12 cellular contexts compared by ENCODE assay signal in the genomic region with DNA sequence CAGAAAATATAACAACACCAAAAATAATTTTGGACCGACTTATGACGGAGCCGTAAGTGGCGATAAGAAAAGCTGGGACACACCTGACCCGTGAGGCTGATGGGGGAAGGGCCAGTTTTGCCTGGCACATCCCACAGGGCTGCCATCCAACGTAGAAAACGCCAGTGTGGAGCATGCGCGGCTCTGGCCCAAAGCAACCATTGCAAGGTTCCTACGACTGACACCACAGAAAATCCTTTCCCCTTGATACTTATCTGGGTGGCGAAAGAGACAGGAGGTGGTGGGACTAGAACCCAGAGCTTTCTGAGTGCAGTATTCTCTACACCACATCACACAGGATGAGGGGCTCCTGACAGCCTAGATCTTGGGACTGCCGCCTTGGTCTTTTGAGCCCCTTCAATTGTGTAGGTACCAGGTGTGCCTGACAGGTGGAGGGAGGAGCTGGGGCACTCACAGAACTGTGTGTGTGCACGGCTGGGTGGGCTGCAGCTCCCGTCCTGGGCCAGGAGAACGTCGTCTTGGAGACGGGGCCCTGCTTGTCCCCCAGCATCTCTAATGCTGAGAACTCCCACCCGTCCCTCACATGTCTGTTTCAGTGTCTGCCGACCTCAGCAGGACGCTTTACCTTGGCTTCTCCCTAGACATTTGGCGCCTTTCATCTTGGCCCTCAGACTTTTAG. TPM values are rescaled to one million over a fixed set of nuclear protein-coding genes. Genes with fewer than 3 reads are reported as not detected.
A peak's percentile ranks its signal among the peaks of the same experiment; 100 is the strongest.
DNase-seq lines count a peak whose midpoint lies in the region; ATAC-seq and TF ChIP-seq lines count a peak whose summit lies in the region.
"Had no signal": no experiment of that assay in that cellular context is flagged by ENCODE, and none has a peak within 500 bp of the region (broad histone marks: within the 10 kb centered on the region; RNA-seq: fewer than 3 reads in every experiment).

No MANE protein-coding gene starts in this region.

- peak overlapping the region; percentile 49 for H3K27ac Mint-ChIP-seq in central memory CD8-positive, alpha-beta T cell (ENCODE audit: low read depth)
- H3K27ac Mint-ChIP-seq in stimulated activated memory B cell treated with anti-CD40 and anti-IgM and Interleukin-4, amounts not matched to agents 10 μg/mL and 1 μg/mL and 100 μg/mL, for 72 hours = peak overlapping the region; percentile 69
- H3K27ac Mint-ChIP-seq in WTC11 = no peak overlapping the region

- DNase-seq in G401 (ENCODE audit: low spot score) (peak; percentile 58), medulla oblongata (ENCODE audit: extremely low spot score) (peak; percentile 71), WTC11 (ENCODE audit: low spot score) (no peak)
- no peak for DNase-seq in central memory CD8-positive, alpha-beta T cell (ENCODE audit: low spot score in 2 of 2)
- no peak for DNase-seq in stimulated activated naive CD4-positive, alpha-beta T cell (lab: John Stamatoyannopoulos, UW)
- DNase-seq: activated effector memory CD4-positive, alpha-beta T cell treated with anti-CD3 and anti-CD28 coated beads, Interleukin-2, amount 50 U/mL, for 16 hours; Kasumi-1; NCI-H1930 had no signal

- POLR2A ChIA-PET in WTC11 (lab: Charles Lee) = no interaction called here

- H3K4me3 Mint-ChIP-seq in central memory CD8-positive, alpha-beta T cell = no peak overlapping the region
- no peak overlapping the region for H3K4me3 Mint-ChIP-seq in stimulated activated memory B cell treated with anti-CD40 and anti-IgM and Interleukin-4, amounts not matched to agents 10 μg/mL and 1 μg/mL and 100 μg/mL, for 72 hours
- H3K4me3 Mint-ChIP-seq in WTC11 = no peak overlapping the region
- H3K4me3 Mint-ChIP-seq: naive thymus-derived CD8-positive, alpha-beta T cell had no signal

- TF ChIP-seq CTCF in WTC11 (IDR thresholded peaks at IDR 0.05) = no peak

- H3K27me3 Mint-ChIP-seq in central memory CD8-positive, alpha-beta T cell = no peaks in the 10 kb centered on the region
- H3K27me3 Mint-ChIP-seq in stimulated activated memory B cell treated with anti-CD40 and anti-IgM and Interleukin-4, amounts not matched to agents 10 μg/mL and 1 μg/mL and 100 μg/mL, for 72 hours = no peaks in the 10 kb centered on the region
- H3K27me3 Mint-ChIP-seq in WTC11 (ENCODE audit: low read depth) = no peaks in the 10 kb centered on the region
- H3K27me3 Mint-ChIP-seq: naive thymus-derived CD8-positive, alpha-beta T cell had no signal

- peaks cover 13% of the 10 kb centered on the region for H3K4me1 Mint-ChIP-seq in central memory CD8-positive, alpha-beta T cell
- peaks cover 41% of the 10 kb centered on the region for H3K4me1 Mint-ChIP-seq in stimulated activated memory B cell treated with anti-CD40 and anti-IgM and Interleukin-4, amounts not matched to agents 10 μg/mL and 1 μg/mL and 100 μg/mL, for 72 hours
- H3K4me1 Mint-ChIP-seq in WTC11 = peaks cover 4% of the 10 kb centered on the region

- no peaks in the 10 kb centered on the region for H3K9me3 Mint-ChIP-seq in central memory CD8-positive, alpha-beta T cell
- H3K9me3 Mint-ChIP-seq in stimulated activated memory B cell treated with anti-CD40 and anti-IgM and Interleukin-4, amounts not matched to agents 10 μg/mL and 1 μg/mL and 100 μg/mL, for 72 hours = no peaks in the 10 kb centered on the region
- no peaks in the 10 kb centered on the region for H3K9me3 Mint-ChIP-seq in WTC11
- H3K9me3 Mint-ChIP-seq: naive thymus-derived CD8-positive, alpha-beta T cell had no signal

- in situ Hi-C loops in G401 (cut with HindIII; ENCODE audit: low sequenced_read_pairs) = no loop called here

- ATAC-seq in central memory CD8-positive, alpha-beta T cell (replicated peaks; ENCODE audit: extremely low read depth, poor library complexity, severe bottlenecking) = no peak
- no peak for ATAC-seq in stimulated activated memory B cell treated with anti-CD40 and anti-IgM and Interleukin-4, amounts not matched to agents 10 μg/mL and 1 μg/mL and 100 μg/mL, for 72 hours
- ATAC-seq in HG02588 (IDR thresholded peaks at IDR 0.05; ENCODE audit: unreplicated experiment) = no peak
- ATAC-seq in HG02852 (IDR thresholded peaks at IDR 0.05; ENCODE audit: unreplicated experiment) = no peak
- no peak for ATAC-seq in WTC11
- ATAC-seq: naive thymus-derived CD8-positive, alpha-beta T cell had no signal

- CTCF ChIA-PET in WTC11 (lab: Charles Lee) = no interaction called here

- H3K36me3 Mint-ChIP-seq in central memory CD8-positive, alpha-beta T cell (ENCODE audit: insufficient read depth) = peaks cover 9% of the 10 kb centered on the region
- peaks cover 6% of the 10 kb centered on the region for H3K36me3 Mint-ChIP-seq in stimulated activated memory B cell treated with anti-CD40 and anti-IgM and Interleukin-4, amounts not matched to agents 10 μg/mL and 1 μg/mL and 100 μg/mL, for 72 hours
- peaks cover under 1% of the 10 kb centered on the region; the same call in 1 of the 2 replicates for H3K36me3 Mint-ChIP-seq in WTC11

TF ChIP-seq in WTC11, 78 proteins besides CTCF, POLR2A, EP300 and RAD21 (continues in another document):
- TF ChIP-seq ZBTB21 (CRISPR knock-in tag; IDR thresholded peaks at IDR 0.05; ENCODE audit: borderline replicate concordance) (no peak), ZNF138 (CRISPR knock-in tag; conservative IDR thresholded peaks at IDR 0.05) (no peak), ZNF317 (CRISPR knock-in tag; IDR thresholded peaks at IDR 0.05; ENCODE audit: borderline replicate concordance, low read depth) (no peak), GTF2I (CRISPR knock-in tag; conservative IDR thresholded peaks at IDR 0.05) (no peak), MYBL2 (CRISPR knock-in tag; IDR thresholded peaks at IDR 0.05) (no peak), SOX15 (CRISPR knock-in tag; IDR thresholded peaks at IDR 0.05) (no peak), CDX4 (CRISPR knock-in tag; IDR thresholded peaks at IDR 0.05; ENCODE audit: borderline replicate concordance) (no peak)
- TF ChIP-seq, protein P1, sequence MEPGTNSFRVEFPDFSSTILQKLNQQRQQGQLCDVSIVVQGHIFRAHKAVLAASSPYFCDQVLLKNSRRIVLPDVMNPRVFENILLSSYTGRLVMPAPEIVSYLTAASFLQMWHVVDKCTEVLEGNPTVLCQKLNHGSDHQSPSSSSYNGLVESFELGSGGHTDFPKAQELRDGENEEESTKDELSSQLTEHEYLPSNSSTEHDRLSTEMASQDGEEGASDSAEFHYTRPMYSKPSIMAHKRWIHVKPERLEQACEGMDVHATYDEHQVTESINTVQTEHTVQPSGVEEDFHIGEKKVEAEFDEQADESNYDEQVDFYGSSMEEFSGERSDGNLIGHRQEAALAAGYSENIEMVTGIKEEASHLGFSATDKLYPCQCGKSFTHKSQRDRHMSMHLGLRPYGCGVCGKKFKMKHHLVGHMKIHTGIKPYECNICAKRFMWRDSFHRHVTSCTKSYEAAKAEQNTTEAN (CRISPR knock-in tag; IDR thresholded peaks at IDR 0.05) = no peak
- TF ChIP-seq, protein P2, sequence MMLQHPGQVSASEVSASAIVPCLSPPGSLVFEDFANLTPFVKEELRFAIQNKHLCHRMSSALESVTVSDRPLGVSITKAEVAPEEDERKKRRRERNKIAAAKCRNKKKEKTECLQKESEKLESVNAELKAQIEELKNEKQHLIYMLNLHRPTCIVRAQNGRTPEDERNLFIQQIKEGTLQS (CRISPR knock-in tag; conservative IDR thresholded peaks at IDR 0.05) = no peak
- TF ChIP-seq, protein P3, sequence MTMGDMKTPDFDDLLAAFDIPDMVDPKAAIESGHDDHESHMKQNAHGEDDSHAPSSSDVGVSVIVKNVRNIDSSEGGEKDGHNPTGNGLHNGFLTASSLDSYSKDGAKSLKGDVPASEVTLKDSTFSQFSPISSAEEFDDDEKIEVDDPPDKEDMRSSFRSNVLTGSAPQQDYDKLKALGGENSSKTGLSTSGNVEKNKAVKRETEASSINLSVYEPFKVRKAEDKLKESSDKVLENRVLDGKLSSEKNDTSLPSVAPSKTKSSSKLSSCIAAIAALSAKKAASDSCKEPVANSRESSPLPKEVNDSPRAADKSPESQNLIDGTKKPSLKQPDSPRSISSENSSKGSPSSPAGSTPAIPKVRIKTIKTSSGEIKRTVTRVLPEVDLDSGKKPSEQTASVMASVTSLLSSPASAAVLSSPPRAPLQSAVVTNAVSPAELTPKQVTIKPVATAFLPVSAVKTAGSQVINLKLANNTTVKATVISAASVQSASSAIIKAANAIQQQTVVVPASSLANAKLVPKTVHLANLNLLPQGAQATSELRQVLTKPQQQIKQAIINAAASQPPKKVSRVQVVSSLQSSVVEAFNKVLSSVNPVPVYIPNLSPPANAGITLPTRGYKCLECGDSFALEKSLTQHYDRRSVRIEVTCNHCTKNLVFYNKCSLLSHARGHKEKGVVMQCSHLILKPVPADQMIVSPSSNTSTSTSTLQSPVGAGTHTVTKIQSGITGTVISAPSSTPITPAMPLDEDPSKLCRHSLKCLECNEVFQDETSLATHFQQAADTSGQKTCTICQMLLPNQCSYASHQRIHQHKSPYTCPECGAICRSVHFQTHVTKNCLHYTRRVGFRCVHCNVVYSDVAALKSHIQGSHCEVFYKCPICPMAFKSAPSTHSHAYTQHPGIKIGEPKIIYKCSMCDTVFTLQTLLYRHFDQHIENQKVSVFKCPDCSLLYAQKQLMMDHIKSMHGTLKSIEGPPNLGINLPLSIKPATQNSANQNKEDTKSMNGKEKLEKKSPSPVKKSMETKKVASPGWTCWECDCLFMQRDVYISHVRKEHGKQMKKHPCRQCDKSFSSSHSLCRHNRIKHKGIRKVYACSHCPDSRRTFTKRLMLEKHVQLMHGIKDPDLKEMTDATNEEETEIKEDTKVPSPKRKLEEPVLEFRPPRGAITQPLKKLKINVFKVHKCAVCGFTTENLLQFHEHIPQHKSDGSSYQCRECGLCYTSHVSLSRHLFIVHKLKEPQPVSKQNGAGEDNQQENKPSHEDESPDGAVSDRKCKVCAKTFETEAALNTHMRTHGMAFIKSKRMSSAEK (CRISPR knock-in tag; IDR thresholded peaks at IDR 0.05; ENCODE audit: borderline replicate concordance) = no peak
- TF ChIP-seq, protein P4, sequence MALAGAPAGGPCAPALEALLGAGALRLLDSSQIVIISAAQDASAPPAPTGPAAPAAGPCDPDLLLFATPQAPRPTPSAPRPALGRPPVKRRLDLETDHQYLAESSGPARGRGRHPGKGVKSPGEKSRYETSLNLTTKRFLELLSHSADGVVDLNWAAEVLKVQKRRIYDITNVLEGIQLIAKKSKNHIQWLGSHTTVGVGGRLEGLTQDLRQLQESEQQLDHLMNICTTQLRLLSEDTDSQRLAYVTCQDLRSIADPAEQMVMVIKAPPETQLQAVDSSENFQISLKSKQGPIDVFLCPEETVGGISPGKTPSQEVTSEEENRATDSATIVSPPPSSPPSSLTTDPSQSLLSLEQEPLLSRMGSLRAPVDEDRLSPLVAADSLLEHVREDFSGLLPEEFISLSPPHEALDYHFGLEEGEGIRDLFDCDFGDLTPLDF (CRISPR knock-in tag; IDR thresholded peaks at IDR 0.05) = no peak

RNA-seq across cellular contexts. Expression of gene CACNA2D4, which starts 17.4 kb away (rescaled TPM):
- 4.4 TPM in 1 of 2 replicates, not detected in the other for total RNA-seq in G401 (2014; rRNA removed; shearing (Covaris generic))
- 0.04 to 0.46 TPM (median 0.25 TPM) in 3 replicates for total RNA-seq in WTC11 (2021)

Comparison
In these comparisons a context has a peak if more than half of its experiments do, and no peak if none do; other contexts are left out.
1. DNase-seq: peak in G401 (single experiment) and medulla oblongata (single experiment); none in central memory CD8-positive, alpha-beta T cell (0 of 2), stimulated activated naive CD4-positive, alpha-beta T cell (0 of 6) and WTC11 (single experiment).